Comparison of ENCODE assay signal across 12 cellular contexts in genomic region chr7:140476698-140477261, GRCh38. TPM values are rescaled to one million over a fixed set of nuclear protein-coding genes. Genes with fewer than 3 reads are reported as not detected.
DNase-seq lines count a peak whose midpoint lies in the region; ATAC-seq, FAIRE-seq and TF ChIP-seq lines count a peak whose summit lies in the region.
"Had no signal": no experiment of that assay in that cellular context is flagged by ENCODE, and none has a peak within 500 bp of the region (broad histone marks: within the 10 kb centered on the region; RNA-seq: fewer than 3 reads in every experiment).

No MANE protein-coding gene starts in this region.

- BruUV-seq in K562 (replicated peaks; lab: Mats Ljungman, UMichigan) = no TSS peak

- no peak for TF ChIP-seq RAD21 in K562 (CRISPR knock-in tag; conservative IDR thresholded peaks at IDR 0.05 in 1 of 2, IDR thresholded peaks at IDR 0.05 in 1 of 2)

- H3K36me3 ChIP-seq in CD8-positive, alpha-beta T cell (ENCODE audit: insufficient read depth, low read length) = peaks cover under 1% of the 10 kb centered on the region
- H3K36me3 ChIP-seq in HUES6 (ENCODE audit: control insufficient read depth, insufficient read depth, low read length) (peaks cover 5% of the 10 kb centered on the region), K562 (ENCODE audit: control insufficient read depth, insufficient read depth, low read length) (peaks cover 7% of the 10 kb centered on the region; the same call in 1 of the 3 replicates), mucosa of rectum (ENCODE audit: control insufficient read depth in 2 of 2, insufficient read depth in 2 of 2, low read length in 2 of 2) (no peaks in the 10 kb centered on the region), MG63 (no peaks in the 10 kb centered on the region)

- no peaks in the 10 kb centered on the region for H3K9me1 ChIP-seq in K562 (ENCODE audit: control insufficient read depth, insufficient read depth, low read length)

- H3K36me3 Mint-ChIP-seq in CD8-positive, alpha-beta T cell = peaks cover 13% of the 10 kb centered on the region

- H3K9me3 Mint-ChIP-seq in CD8-positive, alpha-beta T cell = no peaks in the 10 kb centered on the region

- no peak for TF ChIP-seq CTCF in CD8-positive, alpha-beta T cell (IDR thresholded peaks at IDR 0.05)
- TF ChIP-seq CTCF in K562 (IDR thresholded peaks at IDR 0.05 in 2 of 3, conservative IDR thresholded peaks at IDR 0.05 in 1 of 3; ENCODE audit: insufficient read depth in 2 of 3, low read depth in 1 of 3, low read length in 3 of 3) = no peak

- WGBS in K562 (ENCODE audit: insufficient coverage, low coverage, missing lambda C conversion rate) = 16% methylated on average over 11 of the region's 11 CpGs

- H3K27ac Mint-ChIP-seq in CD8-positive, alpha-beta T cell = peak overlapping the region; percentile 92

- H3K27me3 ChIP-seq in CD8-positive, alpha-beta T cell (ENCODE audit: insufficient read depth, low read length) = no peaks in the 10 kb centered on the region
- H3K27me3 ChIP-seq in HUES6 (ENCODE audit: control insufficient read depth, insufficient read depth, low read length) (no peaks in the 10 kb centered on the region), K562 (ENCODE audit: control insufficient read depth in 2 of 2, insufficient read depth in 2 of 2, low read length in 2 of 2) (no peaks in the 10 kb centered on the region), mucosa of rectum (ENCODE audit: control insufficient read depth in 2 of 2, insufficient read depth in 2 of 2, low read length in 2 of 2) (no peaks in the 10 kb centered on the region), MG63 (no peaks in the 10 kb centered on the region)

- no peak for ATAC-seq in CD8-positive, alpha-beta T cell
- no peak for ATAC-seq in K562
- no peak for ATAC-seq in GM21825 (IDR thresholded peaks at IDR 0.05; ENCODE audit: unreplicated experiment)
- ATAC-seq in HG03175 (IDR thresholded peaks at IDR 0.05; ENCODE audit: unreplicated experiment) = no peak
- ATAC-seq: esophagus mucosa had no signal

- H3K4me2 ChIP-seq in K562 (ENCODE audit: insufficient read depth, low read length) = peak overlapping the region; percentile 13

- in situ Hi-C loops in K562 (cut with MboI) = no loop called here

- CTCF ChIA-PET in CD8-positive, alpha-beta T cell (lab: Charles Lee) = interaction anchor here (0.7 to 8.3 kb wide), 13 partner anchors 10 to 535 kb away, joined by 3 to 172 read pairs (median 3); no protein-coding TSS in a partner anchor
- CTCF ChIA-PET in K562 (lab: Yijun Ruan, JAX; ENCODE audit: low intra/inter-chr PET ratio) = interaction anchor here (0.6 to 3.3 kb wide), 4 partner anchors 16 to 177 kb away, joined by 4 to 31 read pairs (median 15); no protein-coding TSS in a partner anchor

- H3K4me3 ChIP-seq in CD8-positive, alpha-beta T cell (ENCODE audit: low read depth, low read length) = peak overlapping the region; percentile 82
- H3K4me3 ChIP-seq in HUES6 (ENCODE audit: low read depth, low read length) (peak overlapping the region; percentile 97), K562 (peak overlapping the region; percentile 93; the same call in 1 of the 2 replicates), mucosa of rectum (ENCODE audit: low read length in 2 of 2) (peak overlapping the region; percentile 17 to 91), MG63 (no peak overlapping the region)

- H3K79me2 ChIP-seq in K562 (ENCODE audit: control insufficient read depth, insufficient read depth, low read length) = peaks cover 72% of the 10 kb centered on the region

- H3K4me1 Mint-ChIP-seq in CD8-positive, alpha-beta T cell (ENCODE audit: low read depth) = peaks cover 33% of the 10 kb centered on the region

- no peak overlapping the region for H2AFZ ChIP-seq in K562 (ENCODE audit: low read depth, low read length)

- intact Hi-C loops in CD8-positive, alpha-beta T cell (cut with DNase I, micrococcal nuclease) = loop anchor here (1.0 to 5.0 kb wide), 8 partner anchors 74 to 1369 kb away; partner anchors contain the start of genes ADCK2 (in 2 of the 2), FMC1 (in 1 of the 2), RAB19 (in 1 of the 2) and SSBP1 (in 1 of the 2)
- intact Hi-C loops in K562 (cut with micrococcal nuclease) = loop anchor here (1.0 to 5.0 kb wide), 5 partner anchors 17 to 536 kb away; partner anchors contain the start of genes KDM7A and MRPS33

- no peak for DNase-seq in CD8-positive, alpha-beta T cell
- DNase-seq in K562 (ENCODE audit: extremely low read depth in 1 of 4, low spot score in 3 of 4) (peak in 3 of 4 experiments; percentile 39 to 48 (median 42)), occipital lobe (lab: John Stamatoyannopoulos, UW) (no peak), MG63 (no peak)
- DNase-seq: activated gamma-delta T cell, DMS 273 treated with DMSO at 0.1 percent for 48 hours, NCI-H345 had no signal

- H3K4me1 ChIP-seq in CD8-positive, alpha-beta T cell (ENCODE audit: insufficient read depth, low read length) = peaks cover 37% of the 10 kb centered on the region
- peaks cover 10% of the 10 kb centered on the region; the same call in 1 of the 2 replicates for H3K4me1 ChIP-seq in HUES6 (ENCODE audit: control insufficient read depth, insufficient read depth, low read length)
- H3K4me1 ChIP-seq in K562 (replicated peaks in 1 of 2; ENCODE audit: control insufficient read depth in 2 of 2, insufficient read depth in 2 of 2, low read length in 2 of 2) = peaks cover 12 to 34% of the 10 kb centered on the region in 2 experiments
- H3K4me1 ChIP-seq in mucosa of rectum (ENCODE audit: control insufficient read depth in 2 of 2, insufficient read depth in 2 of 2, low read length in 2 of 2) = peaks cover 19 to 20% of the 10 kb centered on the region in 2 donors

- peaks cover 30% of the 10 kb centered on the region for H4K20me1 ChIP-seq in K562 (replicated peaks; ENCODE audit: control insufficient read depth, insufficient read depth, low read length)

- FAIRE-seq in K562 (lab: Jason Lieb, UNC) = no peak

- H3K4me3 Mint-ChIP-seq in CD8-positive, alpha-beta T cell = peak overlapping the region; percentile 99

- POLR2A ChIA-PET in CD8-positive, alpha-beta T cell (lab: Charles Lee) = interaction anchor here (0.6 to 2.0 kb wide), 9 partner anchors 9 to 749 kb away, joined by 3 to 7 read pairs (median 4); partner anchors contain the start of genes ADCK2 and RAB19
- POLR2A ChIA-PET in K562 (lab: Yijun Ruan, JAX) = interaction anchor here (0.6 to 4.1 kb wide), 11 partner anchors 9 to 497 kb away, joined by 3 to 44 read pairs (median 3); no protein-coding TSS in a partner anchor

- no peaks in the 10 kb centered on the region for H3K27me3 Mint-ChIP-seq in CD8-positive, alpha-beta T cell (ENCODE audit: low read depth)

- H3K9me3 ChIP-seq in CD8-positive, alpha-beta T cell (ENCODE audit: low read length) = no peaks in the 10 kb centered on the region
- no peaks in the 10 kb centered on the region for H3K9me3 ChIP-seq in HUES6 (ENCODE audit: control insufficient read depth, insufficient read depth, low read depth, low read length)
- H3K9me3 ChIP-seq in K562 (replicated peaks; ENCODE audit: control insufficient read depth, insufficient read depth, low read depth, low read length) = no peaks in the 10 kb centered on the region
- H3K9me3 ChIP-seq in mucosa of rectum (ENCODE audit: control insufficient read depth in 2 of 2, low read length in 2 of 2) = no peaks in the 10 kb centered on the region
- H3K9me3 ChIP-seq in MG63 = no peaks in the 10 kb centered on the region

- TF ChIP-seq EP300 in K562 (IDR thresholded peaks at IDR 0.05; ENCODE audit: low read length) = no peak

- no peak for TF ChIP-seq POLR2A in K562 (conservative IDR thresholded peaks at IDR 0.05)

- H3K9ac ChIP-seq in HUES6 (ENCODE audit: low read length) (peak overlapping the region; percentile 34), K562 (ENCODE audit: insufficient read depth in 1 of 2, low read depth in 2 of 2, low read length in 2 of 2) (peak overlapping the region in 1 of 2 experiments; percentile 73; a peak in 2 of 4 replicates), mucosa of rectum (ENCODE audit: low read depth in 1 of 2, low read length in 2 of 2) (peak overlapping the region; percentile 38 to 93)

- peak overlapping the region; percentile 81 for H3K27ac ChIP-seq in CD8-positive, alpha-beta T cell (ENCODE audit: low read depth, low read length)
- H3K27ac ChIP-seq in HUES6 (ENCODE audit: low read depth, low read length) (no peak overlapping the region; the same call in 1 of the 2 replicates), K562 (ENCODE audit: extremely low read depth, low read depth, low read length) (no peak overlapping the region), mucosa of rectum (ENCODE audit: low read depth in 2 of 2, low read length in 2 of 2) (peak overlapping the region; percentile 96 to 97)

TF ChIP-seq in K562, 482 proteins besides CTCF, POLR2A, EP300 and RAD21 (continues in another document):
- TF ChIP-seq NR2C2 (CRISPR knock-in tag; IDR thresholded peaks at IDR 0.05) = no peak
- TF ChIP-seq NR2C2 (tag; IDR thresholded peaks at IDR 0.05) = peak; percentile 34; the same call in 1 of the 2 replicates
- TF ChIP-seq ZNF232 (CRISPR knock-in tag; IDR thresholded peaks at IDR 0.05) = no peak
- TF ChIP-seq TAF9B (IDR thresholded peaks at IDR 0.05; ENCODE audit: partially characterized antibody) = no peak

RNA-seq across cellular contexts. Expression of gene MKRN1, which starts 2.5 kb away (rescaled TPM):
- total RNA-seq in CD8-positive, alpha-beta T cell = 100 to 1,000 TPM; 146 to 148 TPM
- 105 and 157 TPM in 2 replicates for total RNA-seq in K562 (2011; cell fraction: chromatin; rRNA removed; ENCODE audit: low replicate concordance)
- total RNA-seq in K562 (2011; cell fraction: nucleolus; rRNA removed) = 62.0 and 63.3 TPM in 2 replicates
- total RNA-seq in K562 (2011; cell fraction: nucleoplasm; rRNA removed) = 108 and 126 TPM in 2 replicates
- total RNA-seq in K562 (2014; rRNA removed) (60.7 and 73.9 TPM in 2 replicates), K562 (2014; rRNA removed; fragmentation: Illumina TruSeq; extraction: Trizol) (82.0 and 92.2 TPM in 2 replicates), K562 (2015; rRNA removed; fragmentation: Illumina TruSeq; extraction: Trizol) (79.0 and 87.1 TPM in 2 replicates), K562 (2021) (70.7 and 87.5 TPM in 2 replicates), occipital lobe (89.2 TPM)
- polyA plus RNA-seq in K562 (2011; rRNA removed) (72.4 and 87.9 TPM in 2 replicates), K562 (2014; fragmentation: Illumina TruSeq; extraction: Trizol) (80.8 and 90.3 TPM in 2 replicates), K562 (2014; fragmentation: Nextera tagmentation; extraction: Ambion mirVana) (10 to 100 TPM; 30.5 to 33.5 TPM), K562 (2014; rRNA removed) (75.8 and 76.0 TPM in 2 replicates)
- polyA plus RNA-seq in K562 (2011; cell fraction: cytosol; rRNA removed) = 48.3 and 81.3 TPM in 2 replicates
- 55.8 and 88.3 TPM in 2 replicates for polyA plus RNA-seq in K562 (2011; cell fraction: nucleus; rRNA removed)
- 75.1 and 81.2 TPM in 2 replicates for polyA plus RNA-seq in K562 (2012)
- polyA minus RNA-seq in K562 (2011; rRNA and poly(A)+ RNA removed) = 120 and 131 TPM in 2 replicates
- 38.2 and 52.5 TPM in 2 replicates for polyA minus RNA-seq in K562 (2011; cell fraction: cytosol; rRNA and poly(A)+ RNA removed)
- polyA minus RNA-seq in K562 (2011; cell fraction: nucleus; rRNA and poly(A)+ RNA removed) = 30.3 and 62.9 TPM in 2 replicates
- 29.7 and 45.8 TPM in 2 replicates for total RNA-seq in MG63 (2014; rRNA removed; shearing (Covaris generic); ENCODE audit: low replicate concordance)

Comparison
In these comparisons a context has a peak if more than half of its experiments do, and no peak if none do; other contexts are left out.
1. DNase-seq: peak in K562 (3 of 4); none in CD8-positive, alpha-beta T cell (0 of 7), occipital lobe (single experiment) and MG63 (single experiment).
2. H3K27ac ChIP-seq: peak in CD8-positive, alpha-beta T cell (single experiment) and mucosa of rectum (2 of 2); none in HUES6 (single experiment) and K562 (single experiment).